Comparison of ENCODE assay signal across 11 cellular contexts in the genomic region with DNA sequence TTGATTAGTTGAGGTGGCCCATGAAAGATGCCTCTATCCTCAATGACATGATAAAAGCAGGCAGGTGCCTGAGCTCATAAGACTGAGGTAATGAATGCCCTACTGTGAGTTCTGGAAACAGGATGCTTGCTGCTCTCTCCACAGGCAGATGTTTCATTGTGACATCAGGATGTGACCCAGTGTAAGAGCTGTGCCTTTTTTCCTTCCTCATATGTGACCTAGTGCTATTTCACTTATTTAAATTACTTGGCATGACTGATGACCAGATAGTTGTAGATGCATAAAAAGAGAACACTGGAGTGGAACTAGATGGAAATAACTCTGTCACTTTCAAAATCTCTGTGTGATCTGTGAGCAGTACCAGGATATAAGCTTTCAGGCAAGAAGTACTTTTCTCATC. TPM values are rescaled to one million over a fixed set of nuclear protein-coding genes. Genes with fewer than 3 reads are reported as not detected.
DNase-seq lines count a peak whose midpoint lies in the region; ATAC-seq, FAIRE-seq and TF ChIP-seq lines count a peak whose summit lies in the region.
"Had no signal": no experiment of that assay in that cellular context is flagged by ENCODE, and none has a peak within 500 bp of the region (broad histone marks: within the 10 kb centered on the region; RNA-seq: fewer than 3 reads in every experiment).

No MANE protein-coding gene starts in this region.

- DNase-seq in GM19239 (ENCODE audit: insufficient read length, low spot score) (no peak), dermis microvascular lymphatic vessel endothelial cell (ENCODE audit: low read depth in 2 of 2) (peak; percentile 14 to 87), GM19238 (ENCODE audit: insufficient read length, low spot score) (no peak), transverse colon (no peak), anterior cingulate cortex (lab: John Stamatoyannopoulos, UW) (no peak), kidney glomerular epithelial cell (lab: John Stamatoyannopoulos, UW) (no peak)
- DNase-seq: activated T-cell treated with anti-CD3 and anti-CD28 coated beads for 4 hours, thyroid gland had no signal

- H3K4me3 ChIP-seq in BLaER1 treated with 17β-estradiol and CSF1 and Interleukin-3, amounts not matched to agents 10 nM and 100 nM: no peak overlapping the region
- H3K4me3 ChIP-seq in transverse colon: no peak overlapping the region
- H3K4me3 ChIP-seq: thyroid gland had no signal

- no peak for TF ChIP-seq POLR2A in transverse colon (IDR thresholded peaks at IDR 0.05)

- peak; percentile 58 for FAIRE-seq in GM19239 (lab: Jason Lieb, UNC)
- FAIRE-seq: endometrium had no signal

- no peaks in the 10 kb centered on the region for H4K20me1 ChIP-seq in BLaER1 treated with 17β-estradiol and CSF1 and Interleukin-3, amounts not matched to agents 10 nM and 100 nM

- peak; percentile 68 for ATAC-seq in HG03354 (IDR thresholded peaks at IDR 0.05; ENCODE audit: poor library complexity, severe bottlenecking, unreplicated experiment)

- no peak overlapping the region; a peak in 1 of 22 replicates for H3K9ac ChIP-seq in BLaER1 treated with 17β-estradiol and CSF1 and Interleukin-3, amounts not matched to agents 10 nM and 100 nM

- TF ChIP-seq CTCF in transverse colon (IDR thresholded peaks at IDR 0.05): no peak

- peaks cover 0 to 7% (median 0%) of the 10 kb centered on the region in 11 experiments; a peak in 2 of 22 replicates for H3K9me3 ChIP-seq in BLaER1 treated with 17β-estradiol and CSF1 and Interleukin-3, amounts not matched to agents 10 nM and 100 nM (replicated peaks in 1 of 11)
- H3K9me3 ChIP-seq in transverse colon: no peaks in the 10 kb centered on the region
- H3K9me3 ChIP-seq: thyroid gland had no signal

- intact Hi-C loops in transverse colon (cut with DNase I; ENCODE audit: low total_unique reads): no loop called here

- no peak for TF ChIP-seq EP300 in transverse colon (IDR thresholded peaks at IDR 0.05; ENCODE audit: low read depth)

- peak overlapping the region in 10 of 11 experiments; percentile 31 to 86 (median 48); a peak in 20 of 22 replicates for H3K4me2 ChIP-seq in BLaER1 treated with 17β-estradiol and CSF1 and Interleukin-3, amounts not matched to agents 10 nM and 100 nM

- peaks cover 0 to 94% (median 72%) of the 10 kb centered on the region in 11 experiments; a peak in 19 of 22 replicates for H3K36me3 ChIP-seq in BLaER1 treated with 17β-estradiol and CSF1 and Interleukin-3, amounts not matched to agents 10 nM and 100 nM
- no peaks in the 10 kb centered on the region for H3K36me3 ChIP-seq in transverse colon
- H3K36me3 ChIP-seq: thyroid gland had no signal

- H3K27ac ChIP-seq in BLaER1 treated with 17β-estradiol and CSF1 and Interleukin-3, amounts not matched to agents 10 nM and 100 nM: peak overlapping the region in 9 of 11 experiments; percentile 6 to 78 (median 45); a peak in 10 of 22 replicates
- H3K27ac ChIP-seq in transverse colon: no peak overlapping the region
- H3K27ac ChIP-seq: thyroid gland had no signal

- no peaks in the 10 kb centered on the region for H3K27me3 ChIP-seq in BLaER1 treated with 17β-estradiol and CSF1 and Interleukin-3, amounts not matched to agents 10 nM and 100 nM
- no peaks in the 10 kb centered on the region for H3K27me3 ChIP-seq in transverse colon
- H3K27me3 ChIP-seq: thyroid gland had no signal

- H3K4me1 ChIP-seq in BLaER1 treated with 17β-estradiol and CSF1 and Interleukin-3, amounts not matched to agents 10 nM and 100 nM: peaks cover 14 to 38% (median 22%) of the 10 kb centered on the region in 10 experiments
- no peaks in the 10 kb centered on the region for H3K4me1 ChIP-seq in transverse colon
- H3K4me1 ChIP-seq: thyroid gland had no signal

- in situ Hi-C loops in transverse colon (cut with MboI; ENCODE audit: low pct_ligation_motif_present in 1 of 4, low pct_unique_long_range_greater_than_20kb in 1 of 4, low sequenced_read_pairs in 3 of 4): no loop called here

RNA-seq across cellular contexts. Expression of a gene that starts 31.9 kb away (rescaled TPM):
- total RNA-seq in dermis microvascular lymphatic vessel endothelial cell: 2.1 and 7.4 TPM in 2 replicates
- total RNA-seq in transverse colon: under 1 TPM in 3 of 4 donors, not detected in 1; 0.40 to 0.68 (median 0.64) TPM

Comparison
In these comparisons a context has a peak if more than half of its experiments do, and no peak if none do; other contexts are left out.
1. H3K27ac ChIP-seq: peak in BLaER1 treated with 17β-estradiol and CSF1 and Interleukin-3, amounts not matched to agents 10 nM and 100 nM (9 of 11); none in transverse colon (0 of 4).
2. DNase-seq: peak in dermis microvascular lymphatic vessel endothelial cell (2 of 2); none in GM19239 (single experiment), GM19238 (single experiment), transverse colon (single experiment), anterior cingulate cortex (0 of 58) and kidney glomerular epithelial cell (single experiment).